Comparison of ENCODE assay signal across 31 cellular contexts in the genomic region with DNA sequence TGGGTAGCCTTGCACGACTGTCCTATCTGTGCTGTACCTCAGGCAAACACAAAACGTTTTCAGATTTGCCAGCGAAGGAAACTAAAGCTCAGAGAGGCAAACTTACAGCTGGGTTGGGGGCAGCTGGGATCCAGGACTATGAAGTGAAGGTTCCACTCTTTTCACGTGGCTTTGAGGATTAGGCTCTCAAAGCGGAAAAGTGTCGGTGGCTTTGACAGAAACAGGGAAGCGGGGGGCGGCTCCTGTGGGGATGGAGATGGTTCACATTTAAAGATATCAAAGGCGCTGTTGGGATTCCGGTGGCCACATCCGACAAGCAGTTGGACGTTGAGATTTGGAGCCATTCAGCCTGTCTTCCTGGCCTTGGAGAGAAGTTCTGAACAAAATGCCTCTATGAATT.
"Had no signal": no experiment of that assay in that cellular context is flagged by ENCODE, and none has a peak within 500 bp of the region (broad histone marks: within the 10 kb centered on the region; RNA-seq: fewer than 3 reads in every experiment).

No MANE protein-coding gene starts in this region.

- H3K36me3 Mint-ChIP-seq: activated naive CD8-positive, alpha-beta T cell had no signal

- H3K4me1 ChIP-seq: esophagus squamous epithelium, gastroesophageal sphincter had no signal

- H3K27ac ChIP-seq: brain microvascular endothelial cell, coronary artery, dorsolateral prefrontal cortex, esophagus squamous epithelium, gastroesophageal sphincter, WERI-Rb-1 had no signal

- H3K27ac Mint-ChIP-seq: activated B cell treated with CpG ODN at 0.5 μM for 24 hours; activated CD8-positive, alpha-beta T cell treated with anti-CD3 and anti-CD28 coated beads for 36 hours; activated naive CD8-positive, alpha-beta T cell; activated T-helper 17 cell treated with anti-CD3 and anti-CD28 coated beads, Interleukin-2, amount 50 U/mL, for 72 hours; dendritic cell treated with granulocyte-macrophage colony-stimulating factor and Interleukin-4, amounts not matched to agents 40 ng/mL and 50 ng/mL, for 4 days; endodermal cell; T-helper 17 cell; T-helper 2 cell treated with Interferon-gamma antibody and Interleukin-4, amounts not matched to agents 5 μg/mL and 100 μg/mL, for 36 hours had no signal

- H3K4me3 Mint-ChIP-seq: activated B cell treated with CpG ODN at 0.5 μM for 24 hours; activated CD8-positive, alpha-beta T cell treated with anti-CD3 and anti-CD28 coated beads for 36 hours; activated naive CD8-positive, alpha-beta T cell; activated T-cell treated with anti-CD3 and anti-CD28 coated beads, Interleukin-2, amount 50 U/mL, for 4 hours; activated T-helper 17 cell treated with anti-CD3 and anti-CD28 coated beads, Interleukin-2, amount 50 U/mL, for 72 hours; dendritic cell treated with granulocyte-macrophage colony-stimulating factor and Interleukin-4, amounts not matched to agents 40 ng/mL and 50 ng/mL, for 4 days; endodermal cell; T-helper 17 cell; T-helper 2 cell treated with Interferon-gamma antibody and Interleukin-4, amounts not matched to agents 5 μg/mL and 100 μg/mL, for 36 hours had no signal

- ATAC-seq: activated CD4-positive, CD25-positive, alpha-beta regulatory T cell treated with anti-CD3 and anti-CD28 coated beads, Interleukin-2, amount 50 U/mL, for 24 hours; activated CD8-positive, alpha-beta T cell treated with anti-CD3 and anti-CD28 coated beads for 36 hours; activated T-cell treated with anti-CD3 and anti-CD28 coated beads, Interleukin-2, amount 50 U/mL, for 4 hours; activated T-helper 17 cell treated with anti-CD3 and anti-CD28 coated beads, Interleukin-2, amount 50 U/mL, for 72 hours; gastroesophageal sphincter; T-helper 17 cell had no signal

- DNase-seq: activated B cell treated with CpG ODN at 0.5 μM for 24 hours; activated CD4-positive, alpha-beta T cell treated with anti-CD3 and anti-CD28 coated beads for 48 hours; activated CD4-positive, alpha-beta T cell treated with anti-CD3 and anti-CD28 coated beads, Interleukin-2, amount 50 U/mL, for 1 hour; activated CD4-positive, alpha-beta T cell treated with anti-CD3 and anti-CD28 coated beads, Interleukin-2, amount 50 U/mL, for 48 hours; activated CD8-positive, alpha-beta T cell treated with anti-CD3 and anti-CD28 coated beads for 36 hours; activated effector memory CD4-positive, alpha-beta T cell treated with Interleukin-2 at 50 U/mL for 16 hours; activated gamma-delta T cell treated with Interleukin-2 at 50 U/mL for 16 hours; activated naive CD4-positive, alpha-beta T cell treated with anti-CD3 and anti-CD28 coated beads, Interleukin-2, amount 50 U/mL, for 16 hours; activated naive CD4-positive, alpha-beta T cell treated with Interleukin-2 at 50 U/mL for 16 hours; activated T-cell treated with anti-CD3 and anti-CD28 coated beads, Interleukin-2, amount 50 U/mL, for 4 hours; amniotic stem cell; anterior cingulate cortex; brain microvascular endothelial cell; caudate nucleus; dorsolateral prefrontal cortex; effector memory CD4-positive, alpha-beta T cell; endodermal cell; erythroblast; esophagus squamous epithelium; foreskin melanocyte; T-helper 1 cell; T-helper 17 cell; T1000; WERI-Rb-1 had no signal

- H3K36me3 ChIP-seq: brain microvascular endothelial cell, esophagus squamous epithelium, gastroesophageal sphincter, WERI-Rb-1 had no signal

- H3K27me3 Mint-ChIP-seq: activated B cell treated with CpG ODN at 0.5 μM for 24 hours; activated CD8-positive, alpha-beta T cell treated with anti-CD3 and anti-CD28 coated beads for 36 hours; activated naive CD8-positive, alpha-beta T cell; activated T-helper 17 cell treated with anti-CD3 and anti-CD28 coated beads, Interleukin-2, amount 50 U/mL, for 72 hours; dendritic cell treated with granulocyte-macrophage colony-stimulating factor and Interleukin-4, amounts not matched to agents 40 ng/mL and 50 ng/mL, for 4 days; T-helper 17 cell had no signal

- H3K27me3 ChIP-seq: brain microvascular endothelial cell, esophagus squamous epithelium, gastroesophageal sphincter had no signal

- H3K4me1 Mint-ChIP-seq: activated B cell treated with CpG ODN at 0.5 μM for 24 hours; activated T-helper 17 cell treated with anti-CD3 and anti-CD28 coated beads, Interleukin-2, amount 50 U/mL, for 72 hours; endodermal cell; T-helper 17 cell had no signal

- H3K4me3 ChIP-seq: coronary artery, dorsolateral prefrontal cortex, esophagus squamous epithelium, gastroesophageal sphincter had no signal
